Comparison of ENCODE assay signal across 15 cellular contexts in genomic region chr7:41912851-41913580, GRCh38.
DNase-seq lines count a peak whose midpoint lies in the region; ATAC-seq, FAIRE-seq and TF ChIP-seq lines count a peak whose summit lies in the region.
"Had no signal": no experiment of that assay in that cellular context is flagged by ENCODE, and none has a peak within 500 bp of the region (broad histone marks: within the 10 kb centered on the region; RNA-seq: fewer than 3 reads in every experiment).

No MANE protein-coding gene starts in this region.

- BruUV-seq in HepG2 (replicated peaks; lab: Mats Ljungman, UMichigan) = no TSS peak

- H3K27me3 Mint-ChIP-seq in stimulated activated naive CD8-positive, alpha-beta T cell treated with anti-CD3 and anti-CD28 coated beads, Interleukin-15, Interleukin-2, amounts not matched to agents 100 ng/mL and 50 ng/mL, for 24 hours = peaks cover 25% of the 10 kb centered on the region
- H3K27me3 Mint-ChIP-seq: CD4-positive, CD25-positive, alpha-beta regulatory T cell had no signal

- H3K36me3 ChIP-seq in adipocyte (ENCODE audit: control insufficient read depth, insufficient read depth, low read length, severe bottlenecking) = no peaks in the 10 kb centered on the region
- no peaks in the 10 kb centered on the region for H3K36me3 ChIP-seq in HepG2 (replicated peaks in 1 of 2; ENCODE audit: control insufficient read depth in 1 of 2, insufficient read depth in 2 of 2, low read length in 2 of 2)
- H3K36me3 ChIP-seq: Peyer's patch had no signal

- H3K4me3 Mint-ChIP-seq in stimulated activated naive CD8-positive, alpha-beta T cell treated with anti-CD3 and anti-CD28 coated beads, Interleukin-15, Interleukin-2, amounts not matched to agents 100 ng/mL and 50 ng/mL, for 24 hours = no peak overlapping the region
- H3K4me3 Mint-ChIP-seq: CD4-positive, CD25-positive, alpha-beta regulatory T cell had no signal

- no peak overlapping the region for H3K27ac ChIP-seq in HepG2 (ENCODE audit: extremely low read length, insufficient read depth, low read length)
- H3K27ac ChIP-seq: Peyer's patch had no signal

- TF ChIP-seq EP300 in HepG2 (IDR thresholded peaks at IDR 0.05; ENCODE audit: low read depth in 2 of 2, low read length in 2 of 2) (no peak), HepG2 (CRISPR knock-in tag; IDR thresholded peaks at IDR 0.05; ENCODE audit: borderline replicate concordance) (no peak)

- no peak overlapping the region for H3K9ac ChIP-seq in adipocyte (ENCODE audit: low read length)
- no peak overlapping the region for H3K9ac ChIP-seq in HepG2 (ENCODE audit: insufficient read depth, low read depth, low read length)

- intact Hi-C loops in HepG2 (cut with micrococcal nuclease; ENCODE audit: unreplicated experiment) = no loop called here

- CTCF ChIA-PET in HepG2 (lab: Yijun Ruan, JAX; ENCODE audit: low intra/inter-chr PET ratio, low total read pairs) = no interaction called here

- FAIRE-seq in HepG2 (lab: Jason Lieb, UNC) = no peak
- FAIRE-seq: A204.1 had no signal

- H3K27me3 ChIP-seq in adipocyte (replicated peaks; ENCODE audit: control insufficient read depth, insufficient read depth, low read length) = no peaks in the 10 kb centered on the region
- 0 out of 5 replicates have a peak, but pooled peaks cover 0 to 2% of the 10 kb centered on the region in 2 experiments for H3K27me3 ChIP-seq in HepG2 (ENCODE audit: control insufficient read depth in 1 of 2, insufficient read depth in 2 of 2, low read length in 2 of 2)
- H3K27me3 ChIP-seq: Peyer's patch had no signal

- in situ Hi-C loops in HepG2 (cut with HindIII; ENCODE audit: extremely low pct_ligation_motif_present, low pct_unique_long_range_greater_than_20kb) = no loop called here

- H3K79me2 ChIP-seq in HepG2 (ENCODE audit: insufficient read depth, low read length) = no peaks in the 10 kb centered on the region

- TF ChIP-seq CTCF in fibroblast of mammary gland (conservative IDR thresholded peaks at IDR 0.05; ENCODE audit: control insufficient read depth, insufficient read depth, low read depth, low read length) (no peak), HepG2 (CRISPR knock-in tag; IDR thresholded peaks at IDR 0.05) (no peak)

- DNase-seq in stimulated activated naive CD8-positive, alpha-beta T cell treated with anti-CD3 and anti-CD28 coated beads, Interleukin-15, Interleukin-2, amounts not matched to agents 100 U/mL and 50 U/mL, for 24 hours = no peak
- DNase-seq in adipocyte (ENCODE audit: low read depth) = peak; percentile 15
- peak; percentile 35 for DNase-seq in fibroblast of mammary gland (ENCODE audit: low read depth)
- DNase-seq in cortex of kidney (lab: John Stamatoyannopoulos, UW) = no peak
- DNase-seq in HepG2 (ENCODE audit: low spot score) = no peak
- no peak for DNase-seq in Kasumi-1 (lab: John Stamatoyannopoulos, UW)
- DNase-seq: CD4-positive, CD25-positive, alpha-beta regulatory T cell; GF-D8; NCI-H1417; NCI-H2029; NCI-H510A; Peyer's patch had no signal

- H3K4me3 ChIP-seq in adipocyte (ENCODE audit: low read length) (no peak overlapping the region), fibroblast of mammary gland (ENCODE audit: control insufficient read depth, low read depth, low read length) (no peak overlapping the region), HepG2 (replicated peaks in 1 of 3; ENCODE audit: insufficient read depth in 1 of 3, low read depth in 2 of 3, low read length in 3 of 3) (no peak overlapping the region)
- H3K4me3 ChIP-seq: Peyer's patch had no signal

- no peak for TF ChIP-seq POLR2A in HepG2 (IDR thresholded peaks at IDR 0.05; ENCODE audit: insufficient read depth in 1 of 2, low read depth in 2 of 2, low read length in 2 of 2)

- TF ChIP-seq RAD21 in HepG2 (CRISPR knock-in tag; IDR thresholded peaks at IDR 0.05) = no peak

- peaks cover 15% of the 10 kb centered on the region for H3K4me1 Mint-ChIP-seq in stimulated activated naive CD8-positive, alpha-beta T cell treated with anti-CD3 and anti-CD28 coated beads, Interleukin-15, Interleukin-2, amounts not matched to agents 100 ng/mL and 50 ng/mL, for 24 hours (ENCODE audit: low read depth)
- H3K4me1 Mint-ChIP-seq: CD4-positive, CD25-positive, alpha-beta regulatory T cell had no signal

- ATAC-seq in stimulated activated naive CD8-positive, alpha-beta T cell treated with anti-CD3 and anti-CD28 coated beads, Interleukin-15, Interleukin-2, amounts not matched to agents 100 U/mL and 50 U/mL, for 24 hours = no peak
- ATAC-seq in GM19035 (IDR thresholded peaks at IDR 0.05; ENCODE audit: unreplicated experiment) = no peak
- no peak for ATAC-seq in HepG2

- no peak overlapping the region for H3K4me2 ChIP-seq in HepG2 (ENCODE audit: low read depth, low read length)

- H2AFZ ChIP-seq in HepG2 (ENCODE audit: low read length) = no peak overlapping the region

- H3K36me3 Mint-ChIP-seq in stimulated activated naive CD8-positive, alpha-beta T cell treated with anti-CD3 and anti-CD28 coated beads, Interleukin-15, Interleukin-2, amounts not matched to agents 100 ng/mL and 50 ng/mL, for 24 hours (ENCODE audit: low read depth) = no peaks in the 10 kb centered on the region
- H3K36me3 Mint-ChIP-seq: CD4-positive, CD25-positive, alpha-beta regulatory T cell had no signal

- peak overlapping the region; percentile 49 for H3K27ac Mint-ChIP-seq in stimulated activated naive CD8-positive, alpha-beta T cell treated with anti-CD3 and anti-CD28 coated beads, Interleukin-15, Interleukin-2, amounts not matched to agents 100 ng/mL and 50 ng/mL, for 24 hours
- H3K27ac Mint-ChIP-seq: CD4-positive, CD25-positive, alpha-beta regulatory T cell had no signal

- no peaks in the 10 kb centered on the region for H3K9me3 ChIP-seq in adipocyte (ENCODE audit: control insufficient read depth, low read length)
- H3K9me3 ChIP-seq in HepG2 (ENCODE audit: low read length) = no peaks in the 10 kb centered on the region
- H3K9me3 ChIP-seq: Peyer's patch had no signal

- POLR2A ChIA-PET in HepG2 (lab: Yijun Ruan, JAX) = no interaction called here

- H3K4me1 ChIP-seq in adipocyte (ENCODE audit: control insufficient read depth, insufficient read depth, low read length) = peaks cover 47% of the 10 kb centered on the region
- no peaks in the 10 kb centered on the region for H3K4me1 ChIP-seq in HepG2 (ENCODE audit: insufficient read depth, low read length)
- H3K4me1 ChIP-seq: Peyer's patch had no signal

- WGBS in HepG2 (ENCODE audit: low lambda C conversion rate) = under 1% methylated on average over 6 of the region's 6 CpGs

- H4K20me1 ChIP-seq in HepG2 (ENCODE audit: insufficient read depth, low read length) = no peaks in the 10 kb centered on the region

- H3K9me3 Mint-ChIP-seq in stimulated activated naive CD8-positive, alpha-beta T cell treated with anti-CD3 and anti-CD28 coated beads, Interleukin-15, Interleukin-2, amounts not matched to agents 100 ng/mL and 50 ng/mL, for 24 hours = peaks cover 3% of the 10 kb centered on the region

TF ChIP-seq in HepG2, 621 proteins besides CTCF, POLR2A, EP300 and RAD21 (continues in another document):
- no peak for TF ChIP-seq NFRKB (IDR thresholded peaks at IDR 0.05)
- no peak for TF ChIP-seq ZNF274 (CRISPR knock-in tag; IDR thresholded peaks at IDR 0.05)
- TF ChIP-seq NPAS2 (CRISPR knock-in tag; IDR thresholded peaks at IDR 0.05; ENCODE audit: borderline replicate concordance) = no peak
- no peak for TF ChIP-seq SRSF9 (IDR thresholded peaks at IDR 0.05; ENCODE audit: borderline replicate concordance, insufficient read depth, low read depth, low read length, poor library complexity, severe bottlenecking)
- no peak for TF ChIP-seq SOX5 (CRISPR knock-in tag; IDR thresholded peaks at IDR 0.05; ENCODE audit: borderline replicate concordance)
- no peak for TF ChIP-seq ELF1 (CRISPR knock-in tag; IDR thresholded peaks at IDR 0.05)
- TF ChIP-seq ZNF264 (CRISPR knock-in tag; IDR thresholded peaks at IDR 0.05) = no peak
- no peak for TF ChIP-seq NRL (CRISPR knock-in tag; IDR thresholded peaks at IDR 0.05; ENCODE audit: borderline replicate concordance)
- TF ChIP-seq ZGPAT (CRISPR knock-in tag; IDR thresholded peaks at IDR 0.05) = no peak
- TF ChIP-seq ZNF749 (CRISPR knock-in tag; IDR thresholded peaks at IDR 0.05; ENCODE audit: borderline replicate concordance) = no peak

Comparison
In these comparisons a context has a peak if more than half of its experiments do, and no peak if none do; other contexts are left out.
1. DNase-seq: peak in adipocyte (single experiment) and fibroblast of mammary gland (single experiment); none in stimulated activated naive CD8-positive, alpha-beta T cell treated with anti-CD3 and anti-CD28 coated beads, Interleukin-15, Interleukin-2, amounts not matched to agents 100 U/mL and 50 U/mL, for 24 hours (single experiment), cortex of kidney (single experiment), HepG2 (single experiment) and Kasumi-1 (0 of 2).